Comparison of ENCODE assay signal across 6 cellular contexts in genomic region chr4:103104886-103105285, GRCh38.
"Had no signal": no experiment of that assay in that cellular context is flagged by ENCODE, and none has a peak within 500 bp of the region (broad histone marks: within the 10 kb centered on the region; RNA-seq: fewer than 3 reads in every experiment).

No MANE protein-coding gene starts in this region.

- H3K27ac ChIP-seq: HL-60 had no signal

- DNase-seq: GOT3, H9, Kasumi-1, KG1 had no signal

- FAIRE-seq: H54 had no signal
